ENCODE assay signal across 23 cellular contexts in the genomic region with DNA sequence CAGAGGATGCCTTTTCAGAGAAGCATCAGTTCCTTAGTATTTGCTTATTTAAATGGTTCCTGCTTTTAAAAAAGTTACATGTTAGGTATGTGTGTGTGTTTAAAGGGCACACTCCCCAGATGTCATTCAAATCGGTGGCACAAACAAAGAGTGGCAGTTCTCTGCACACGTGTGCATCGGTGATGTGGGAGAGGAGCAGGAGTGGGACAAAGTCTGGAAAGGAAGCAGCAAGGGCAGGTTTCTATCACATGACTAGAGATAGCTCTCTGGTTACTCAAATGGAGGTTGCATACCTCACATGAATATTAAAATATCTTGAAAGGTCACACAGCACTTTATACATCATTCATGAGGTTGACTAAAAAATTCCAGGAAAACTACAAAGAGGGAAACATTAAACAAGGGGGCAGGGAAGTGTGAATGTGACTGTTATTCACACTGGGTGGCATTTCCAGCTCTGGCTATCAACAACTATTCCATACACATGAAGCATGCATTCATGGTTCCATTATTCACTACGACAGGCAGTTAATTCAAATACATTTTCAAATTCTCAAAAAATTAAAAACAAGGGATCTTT.
"Had no signal": no experiment of that assay in that cellular context is flagged by ENCODE, and none has a peak within 500 bp of the region (broad histone marks: within the 10 kb centered on the region; RNA-seq: fewer than 3 reads in every experiment).

No MANE protein-coding gene starts in this region.

- H3K4me1 ChIP-seq: left ventricle myocardium inferior, prostate gland, right atrium auricular region had no signal

- FAIRE-seq: endometrium, keratinocyte, urothelium cell line had no signal

- H3K4me3 ChIP-seq: left ventricle myocardium inferior, prostate gland, right atrium auricular region, transverse colon had no signal

- H3K27ac ChIP-seq: left ventricle myocardium inferior, right atrium auricular region, transverse colon had no signal

- DNase-seq: activated B cell treated with CpG ODN at 0.5 μM for 24 hours; activated CD4-positive, alpha-beta T cell treated with anti-CD3 and anti-CD28 coated beads for 36 hours; activated CD4-positive, alpha-beta T cell treated with anti-CD3 and anti-CD28 coated beads, Interleukin-2, amount 50 U/mL, for 4 hours; activated CD8-positive, alpha-beta memory T cell treated with anti-CD3 and anti-CD28 coated beads for 24 hours; activated CD8-positive, alpha-beta memory T cell treated with anti-CD3 and anti-CD28 coated beads, Interleukin-2, amount 50 U/mL, for 48 hours; activated naive CD4-positive, alpha-beta T cell; activated naive CD8-positive, alpha-beta T cell treated with anti-CD3 and anti-CD28 coated beads, Interleukin-2, amount 10 ng/mL, durations not matched to agents 7 days and 5 days; activated T-cell treated with anti-CD3 and anti-CD28 coated beads, Interleukin-2, amount 50 U/mL, for 4 hours; amygdala; erythroblast; foreskin fibroblast; left ventricle myocardium inferior; mammary epithelial cell; midbrain; natural killer cell; stimulated activated CD4-positive, alpha-beta T cell treated with anti-CD3 and anti-CD28 coated beads, Interleukin-1b, Interleukin-23, amount 100 ng/mL, for 48 hours; T1000; transverse colon had no signal

- H3K9me3 ChIP-seq: left ventricle myocardium inferior, prostate gland, right atrium auricular region, transverse colon had no signal

- H3K36me3 ChIP-seq: prostate gland had no signal

- ATAC-seq: activated CD4-positive, alpha-beta T cell treated with anti-CD3 and anti-CD28 coated beads for 36 hours; activated T-cell treated with anti-CD3 and anti-CD28 coated beads, Interleukin-2, amount 50 U/mL, for 4 hours; natural killer cell had no signal

- H3K27me3 ChIP-seq: right atrium auricular region, transverse colon had no signal
